Comparison of ENCODE assay signal across 8 cellular contexts in genomic region chr20:51695574-51696303, GRCh38.
A peak's percentile ranks its signal among the peaks of the same experiment; 100 is the strongest.
DNase-seq lines count a peak whose midpoint lies in the region; ATAC-seq and TF ChIP-seq lines count a peak whose summit lies in the region.

No MANE protein-coding gene starts in this region.

- POLR2A ChIA-PET in CD8-positive, alpha-beta memory T cell (lab: Charles Lee), result no interaction called here

- peaks cover 0 to 8% (median 3%) of the 10 kb centered on the region in 3 donors for H3K36me3 Mint-ChIP-seq in CD8-positive, alpha-beta memory T cell

- no peak overlapping the region for H2AFZ ChIP-seq in Karpas-422 (ENCODE audit: low read length)

- H3K27me3 Mint-ChIP-seq in CD8-positive, alpha-beta memory T cell, result peaks cover 18 to 49% of the 10 kb centered on the region in 2 donors

- in situ Hi-C loops in SK-MEL-5 (cut with HindIII; ENCODE audit: low pct_unique_long_range_greater_than_20kb, low sequenced_read_pairs), result no loop called here

- no peaks in the 10 kb centered on the region for H3K9me3 ChIP-seq in CD8-positive, alpha-beta memory T cell (ENCODE audit: low read length)
- H3K9me3 ChIP-seq in Karpas-422 (ENCODE audit: low read length), result no peaks in the 10 kb centered on the region

- peak; percentile 74 for ATAC-seq in stimulated activated naive CD8-positive, alpha-beta T cell treated with anti-CD3 and anti-CD28 coated beads, Interleukin-15, Interleukin-2, amounts not matched to agents 100 U/mL and 50 U/mL, for 24 hours

- H3K4me3 ChIP-seq in fibroblast of villous mesenchyme (ENCODE audit: low read depth, low read length) (peak overlapping the region; percentile 42), Karpas-422 (ENCODE audit: low read length) (no peak overlapping the region)
- H3K4me3 ChIP-seq in CD8-positive, alpha-beta memory T cell (ENCODE audit: low read length), result no peak overlapping the region

- peak overlapping the region in 3 of 7 donors; percentile 6 to 67 (median 18) for H3K4me3 Mint-ChIP-seq in CD8-positive, alpha-beta memory T cell

- DNase-seq in activated CD4-positive, alpha-beta T cell treated with anti-CD3 and anti-CD28 coated beads for 48 hours, result peak; percentile 28
- DNase-seq in activated CD4-positive, alpha-beta T cell treated with anti-CD3 and anti-CD28 coated beads for 1 hour, result no peak
- DNase-seq in SK-MEL-5 (ENCODE audit: low read depth, low spot score) (peak; percentile 26), fibroblast of villous mesenchyme (ENCODE audit: low read depth) (peak; percentile 85), NCI-H1436 treated with DMSO at 0.1 percent for 48 hours (lab: John Stamatoyannopoulos, UW) (no peak), Karpas-422 (no peak)
- peak; percentile 9 for DNase-seq in stimulated activated naive CD8-positive, alpha-beta T cell treated with anti-CD3 and anti-CD28 coated beads, Interleukin-15, Interleukin-2, amounts not matched to agents 100 U/mL and 50 U/mL, for 24 hours
- no peak for DNase-seq in CD8-positive, alpha-beta memory T cell

- H4K20me1 ChIP-seq in Karpas-422 (ENCODE audit: insufficient read depth, low read depth, low read length), result no peaks in the 10 kb centered on the region

- TF ChIP-seq CTCF in fibroblast of villous mesenchyme (IDR thresholded peaks at IDR 0.05; ENCODE audit: insufficient read depth, low read depth, low read length), result no peak

- no peaks in the 10 kb centered on the region for H3K79me2 ChIP-seq in Karpas-422 (ENCODE audit: low read length)

- H3K9me2 ChIP-seq in Karpas-422 (replicated peaks; ENCODE audit: insufficient read depth, low read length), result no peaks in the 10 kb centered on the region

- H3K36me3 ChIP-seq in CD8-positive, alpha-beta memory T cell (ENCODE audit: insufficient read depth, low read length), result no peaks in the 10 kb centered on the region
- no peaks in the 10 kb centered on the region for H3K36me3 ChIP-seq in Karpas-422 (ENCODE audit: insufficient read depth, low read length)

- no peaks in the 10 kb centered on the region for H3K9me3 Mint-ChIP-seq in CD8-positive, alpha-beta memory T cell

- H3K4me1 ChIP-seq in CD8-positive, alpha-beta memory T cell (ENCODE audit: insufficient read depth, low read length), result no peaks in the 10 kb centered on the region
- no peaks in the 10 kb centered on the region for H3K4me1 ChIP-seq in Karpas-422 (ENCODE audit: low read length)

- CTCF ChIA-PET in CD8-positive, alpha-beta memory T cell (lab: Charles Lee), result interaction anchor here (1.1 kb wide), 1 partner anchor 19 kb away, joined by 3 read pairs; no protein-coding TSS in a partner anchor

- H3K9ac ChIP-seq in Karpas-422 (ENCODE audit: low read length), result no peak overlapping the region

- no peak overlapping the region for H3K4me2 ChIP-seq in Karpas-422 (ENCODE audit: low read depth, low read length, poor library complexity, severe bottlenecking)

- peak overlapping the region in 1 of 8 donors; percentile 17 for H3K27ac Mint-ChIP-seq in CD8-positive, alpha-beta memory T cell

- H3K27me3 ChIP-seq in CD8-positive, alpha-beta memory T cell (ENCODE audit: insufficient read depth, low read length, poor library complexity, severe bottlenecking), result no peaks in the 10 kb centered on the region
- no peaks in the 10 kb centered on the region for H3K27me3 ChIP-seq in Karpas-422 (ENCODE audit: low read length)

- no peak overlapping the region for H3K27ac ChIP-seq in CD8-positive, alpha-beta memory T cell (ENCODE audit: low read depth, low read length)
- no peak overlapping the region for H3K27ac ChIP-seq in Karpas-422 (ENCODE audit: low read length)

- H3K4me1 Mint-ChIP-seq in CD8-positive, alpha-beta memory T cell, result peaks cover 8 to 20% (median 20%) of the 10 kb centered on the region in 3 donors

Comparison
In these comparisons a context has a peak if more than half of its experiments do, and no peak if none do; other contexts are left out.
1. DNase-seq: peak in activated CD4-positive, alpha-beta T cell treated with anti-CD3 and anti-CD28 coated beads for 48 hours (single experiment), SK-MEL-5 (single experiment), fibroblast of villous mesenchyme (single experiment) and stimulated activated naive CD8-positive, alpha-beta T cell treated with anti-CD3 and anti-CD28 coated beads, Interleukin-15, Interleukin-2, amounts not matched to agents 100 U/mL and 50 U/mL, for 24 hours (single experiment); none in activated CD4-positive, alpha-beta T cell treated with anti-CD3 and anti-CD28 coated beads for 1 hour (single experiment), CD8-positive, alpha-beta memory T cell (0 of 5), NCI-H1436 treated with DMSO at 0.1 percent for 48 hours (single experiment) and Karpas-422 (single experiment).